Comparison of ENCODE assay signal across 8 cellular contexts in genomic region chr5:131263648-131264452, GRCh38. TPM values are rescaled to one million over a fixed set of nuclear protein-coding genes. Genes with fewer than 3 reads are reported as not detected.
DNase-seq lines count a peak whose midpoint lies in the region; ATAC-seq and TF ChIP-seq lines count a peak whose summit lies in the region.

A gene with protein sequence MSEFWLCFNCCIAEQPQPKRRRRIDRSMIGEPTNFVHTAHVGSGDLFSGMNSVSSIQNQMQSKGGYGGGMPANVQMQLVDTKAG (plus strand): TSS chr5:131264053. CDS start chr5:131359494, 95,441 bp downstream.

- H3K9me2 ChIP-seq in GM23248 (ENCODE audit: insufficient read depth): no peaks in the 10 kb centered on the region

- H3K27me3 Mint-ChIP-seq in activated naive CD4-positive, alpha-beta T cell treated with anti-CD3 and anti-CD28 coated beads, Interleukin-2, amount 10 ng/mL, durations not matched to agents 7 days and 5 days: no peaks in the 10 kb centered on the region

- peak within 1 kb of the TSS; percentile 15; the same call in 1 of the 2 replicates for H3K27ac ChIP-seq in GM23248
- H3K27ac ChIP-seq in SJCRH30: peak within 1 kb of the TSS; percentile 86
- peak within 1 kb of the TSS; percentile 50 to 91 (median 88) for H3K27ac ChIP-seq in gastroesophageal sphincter

- H3K4me2 ChIP-seq in GM23248 (ENCODE audit: unreplicated experiment): peak within 1 kb of the TSS; percentile 92

- no peaks in the 10 kb centered on the region for H4K20me1 ChIP-seq in GM23248 (ENCODE audit: insufficient read depth)

- H3K4me1 ChIP-seq in GM23248 (ENCODE audit: insufficient read depth) (peaks cover 12% of the 10 kb centered on the region), SJCRH30 (peaks cover 6% of the 10 kb centered on the region; the same call in 1 of the 2 replicates), gastroesophageal sphincter (peaks cover 0 to 44% (median 0%) of the 10 kb centered on the region in 3 donors)

- H3K9ac ChIP-seq in GM23248: peak within 1 kb of the TSS; percentile 79

- peak within 1 kb of the TSS; percentile 95 for H3K27ac Mint-ChIP-seq in activated naive CD4-positive, alpha-beta T cell treated with anti-CD3 and anti-CD28 coated beads, Interleukin-2, amount 10 ng/mL, durations not matched to agents 7 days and 5 days

- CTCF ChIA-PET in activated naive CD4-positive, alpha-beta T cell treated with anti-CD3 and anti-CD28 coated beads, Interleukin-2, amount 10 ng/mL, durations not matched to agents 7 days and 5 days (lab: Charles Lee): interaction anchor here (1.0 to 3.1 kb wide), 10 partner anchors 10 to 132 kb away, joined by 3 to 32 read pairs (median 6); no protein-coding TSS in a partner anchor

- H3K4me1 Mint-ChIP-seq in activated naive CD4-positive, alpha-beta T cell treated with anti-CD3 and anti-CD28 coated beads, Interleukin-2, amount 10 ng/mL, durations not matched to agents 7 days and 5 days: peaks cover 54% of the 10 kb centered on the region

- peaks cover 34% of the 10 kb centered on the region for H3K36me3 Mint-ChIP-seq in activated naive CD4-positive, alpha-beta T cell treated with anti-CD3 and anti-CD28 coated beads, Interleukin-2, amount 10 ng/mL, durations not matched to agents 7 days and 5 days

- TF ChIP-seq EP300 in gastroesophageal sphincter (IDR thresholded peaks at IDR 0.05): no peak

- peak within 1 kb of the TSS; percentile 82 for H3K4me3 Mint-ChIP-seq in activated naive CD4-positive, alpha-beta T cell treated with anti-CD3 and anti-CD28 coated beads, Interleukin-2, amount 10 ng/mL, durations not matched to agents 7 days and 5 days

- in situ Hi-C loops in GM23248 (cut with MboI): no loop called here

- H3K9me3 ChIP-seq in GM23248 (ENCODE audit: low read depth) (no peaks in the 10 kb centered on the region), SJCRH30 (replicated peaks) (no peaks in the 10 kb centered on the region), gastroesophageal sphincter (no peaks in the 10 kb centered on the region)

- DNase-seq in ELF-1 (ENCODE audit: low read depth, low spot score): peak; percentile 93
- DNase-seq in GM23248: peak; percentile 95
- peak; percentile 87 for DNase-seq in LHCN-M2 (ENCODE audit: low read depth)
- peak; percentile 83 to 90 for DNase-seq in SJCRH30
- peak; percentile 88 for DNase-seq in activated naive CD4-positive, alpha-beta T cell treated with anti-CD3 and anti-CD28 coated beads, Interleukin-2, amount 10 ng/mL, durations not matched to agents 7 days and 5 days
- DNase-seq in nucleus accumbens (lab: John Stamatoyannopoulos, UW): peak in 55 of 56 donors; percentile 13 to 90 (median 78)
- peak; percentile 90 for DNase-seq in superior temporal gyrus (ENCODE audit: extremely low spot score)

- H3K9me3 Mint-ChIP-seq in activated naive CD4-positive, alpha-beta T cell treated with anti-CD3 and anti-CD28 coated beads, Interleukin-2, amount 10 ng/mL, durations not matched to agents 7 days and 5 days: no peaks in the 10 kb centered on the region

- peaks cover 45% of the 10 kb centered on the region for H3K79me2 ChIP-seq in GM23248 (ENCODE audit: insufficient read depth)

- no peaks in the 10 kb centered on the region for H3K36me3 ChIP-seq in GM23248 (ENCODE audit: low read depth)
- H3K36me3 ChIP-seq in SJCRH30: no peaks in the 10 kb centered on the region
- no peaks in the 10 kb centered on the region for H3K36me3 ChIP-seq in gastroesophageal sphincter

- peak within 1 kb of the TSS; percentile 88 for H2AFZ ChIP-seq in GM23248

- ATAC-seq in gastroesophageal sphincter: peak; percentile 99

- TF ChIP-seq CTCF in gastroesophageal sphincter (IDR thresholded peaks at IDR 0.05): peak in 3 of 4 experiments; percentile 4 to 22 (median 10)

- H3K27me3 ChIP-seq in GM23248 (replicated peaks; ENCODE audit: insufficient read depth) (no peaks in the 10 kb centered on the region), SJCRH30 (no peaks in the 10 kb centered on the region), gastroesophageal sphincter (no peaks in the 10 kb centered on the region)

- WGBS in GM23248 (ENCODE audit: low coverage in 1 of 2, low lambda C conversion rate in 2 of 2, missing lambda C conversion rate in 2 of 2), 2 experiments: 0 to 1% methylated on average over 41 to 65 of the region's 97 CpGs
- no CpG with 5 or more reads among the region's 97 CpGs for WGBS in gastroesophageal sphincter (ENCODE audit: low coverage in 1 of 2), 2 donors

- peak; percentile 96 for TF ChIP-seq POLR2A in gastroesophageal sphincter (IDR thresholded peaks at IDR 0.05)

- H3K4me3 ChIP-seq in GM23248 (peak within 1 kb of the TSS; percentile 92), SJCRH30 (peak within 1 kb of the TSS; percentile 95), gastroesophageal sphincter (peak within 1 kb of the TSS; percentile 71 to 93)

- H3F3A ChIP-seq in GM23248 (ENCODE audit: insufficient read depth): no peaks in the 10 kb centered on the region

RNA-seq across cellular contexts. Expression of the gene that starts here (rescaled TPM):
- total RNA-seq in GM23248 (2014; rRNA removed; shearing (Covaris generic)): 17.5 and 22.1 TPM in 2 replicates
- 13.7 and 14.3 TPM in 2 replicates for polyA plus RNA-seq in GM23248 (2016; fragmentation: Nextera tagmentation; extraction: Ambion mirVana)
- total RNA-seq in LHCN-M2 (2014; rRNA removed): 38.5 and 46.8 TPM in 2 replicates
- polyA plus RNA-seq in LHCN-M2 (2012): 7.2 TPM
- 31.3 and 33.7 TPM in 2 replicates for total RNA-seq in SJCRH30 (2014; rRNA removed; shearing (Covaris generic))
- total RNA-seq in gastroesophageal sphincter: 10 to 100 TPM; 25.2 to 38.7 (median 30.1) TPM

Comparison
In these comparisons a context has a peak if more than half of its experiments do, and no peak if none do; other contexts are left out.
1. Peak in every context shown above with its lines: DNase-seq, ATAC-seq, H3K4me3 ChIP-seq and H3K27ac ChIP-seq.
2. H3K27ac ChIP-seq: peak in every context shown above with its lines; median percentile 88 in gastroesophageal sphincter; 86 in SJCRH30; 15 in GM23248.